Comparison of ENCODE assay signal across 8 cellular contexts in the genomic region with DNA sequence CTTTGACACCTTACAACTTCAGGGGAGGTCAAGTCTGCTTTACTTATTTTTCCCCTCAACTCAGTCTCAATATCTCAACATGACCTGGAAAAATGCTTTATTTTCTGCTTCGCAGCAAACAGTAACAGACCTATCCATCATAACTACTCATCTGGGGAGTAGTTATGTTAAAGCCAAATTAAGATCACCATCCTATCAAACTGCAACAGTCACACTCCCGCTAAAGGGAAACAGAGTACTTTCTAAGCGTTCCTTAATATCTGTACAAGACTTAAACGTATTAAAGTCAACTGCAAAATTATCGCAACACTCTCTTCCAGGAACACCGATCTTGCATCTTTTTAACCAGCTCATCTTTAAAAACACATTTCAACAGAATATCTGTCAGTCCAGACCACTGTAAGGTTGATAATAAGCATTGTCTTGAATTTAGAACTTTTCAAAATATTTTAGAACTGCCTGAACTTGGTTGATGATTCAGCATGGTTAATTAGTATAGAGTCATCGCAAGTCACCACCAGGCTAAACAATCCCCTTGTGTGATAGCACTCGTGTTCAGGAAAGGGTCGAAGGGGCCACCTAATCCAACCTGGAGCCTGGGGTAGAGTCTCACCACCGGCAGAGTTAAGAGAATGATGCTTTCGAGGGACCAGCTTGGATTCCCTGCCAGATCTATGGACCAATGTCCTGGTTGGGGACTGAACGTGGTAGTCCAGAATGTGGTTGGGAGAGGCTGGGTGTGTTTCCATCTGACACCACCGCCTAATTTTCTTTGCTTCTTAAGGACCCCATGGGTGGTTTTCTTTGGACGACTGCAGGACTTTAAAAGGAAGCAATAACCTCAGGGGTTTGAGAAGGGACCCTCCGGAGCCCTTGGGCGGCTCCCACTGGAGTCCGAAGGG. TPM values are rescaled to one million over a fixed set of nuclear protein-coding genes. Genes with fewer than 3 reads are reported as not detected.
A peak's percentile ranks its signal among the peaks of the same experiment; 100 is the strongest.
DNase-seq lines count a peak whose midpoint lies in the region; ATAC-seq and TF ChIP-seq lines count a peak whose summit lies in the region.

No MANE protein-coding gene starts in this region.

- H3K4me3 ChIP-seq in right atrium auricular region: peak overlapping the region; percentile 66 to 83
- peak overlapping the region; percentile 47 to 90 (median 81) for H3K4me3 ChIP-seq in sigmoid colon

- no peak for TF ChIP-seq POLR2A in sigmoid colon (IDR thresholded peaks at IDR 0.05)

- H3K9me3 ChIP-seq in right atrium auricular region: no peaks in the 10 kb centered on the region
- no peaks in the 10 kb centered on the region for H3K9me3 ChIP-seq in sigmoid colon

- peaks cover 21% of the 10 kb centered on the region for H3K36me3 Mint-ChIP-seq in activated T-helper 17 cell treated with anti-CD3 and anti-CD28 coated beads, Interleukin-2, amount 50 U/mL, for 72 hours (ENCODE audit: low read depth)

- WGBS in sigmoid colon, 2 donors: 3 to 5% methylated on average over 17 of the region's 17 CpGs

- no peak for TF ChIP-seq EP300 in sigmoid colon (IDR thresholded peaks at IDR 0.05)

- TF ChIP-seq CTCF in right atrium auricular region (IDR thresholded peaks at IDR 0.05): no peak
- TF ChIP-seq CTCF in sigmoid colon (IDR thresholded peaks at IDR 0.05): no peak

- intact Hi-C loops in sigmoid colon (cut with DNase I): loop anchor here (2.0 to 5.0 kb wide), 2 partner anchors 93 to 158 kb away; partner anchors contain the start of genes AHSA1, ALKBH1, SLIRP and VIPAS39

- peaks cover 24% of the 10 kb centered on the region for H3K4me1 Mint-ChIP-seq in activated T-helper 17 cell treated with anti-CD3 and anti-CD28 coated beads, Interleukin-2, amount 50 U/mL, for 72 hours

- H3K27ac Mint-ChIP-seq in activated T-helper 17 cell treated with anti-CD3 and anti-CD28 coated beads, Interleukin-2, amount 50 U/mL, for 72 hours: peak overlapping the region; percentile 91

- H3K4me3 Mint-ChIP-seq in activated T-helper 17 cell treated with anti-CD3 and anti-CD28 coated beads, Interleukin-2, amount 50 U/mL, for 72 hours: peak overlapping the region; percentile 98

- peak; percentile 78 for DNase-seq in ELR (ENCODE audit: low read depth)
- peak; percentile 52 to 54 for DNase-seq in Kasumi-1 (lab: John Stamatoyannopoulos, UW)
- DNase-seq in right atrium auricular region (ENCODE audit: low spot score): no peak
- no peak for DNase-seq in sigmoid colon
- no peak for DNase-seq in mucosa of gallbladder (ENCODE audit: low spot score)
- DNase-seq in globus pallidus (ENCODE audit: low spot score): no peak

- H3K27ac ChIP-seq in right atrium auricular region: peak overlapping the region; percentile 76 to 81
- peak overlapping the region; percentile 82 to 85 (median 84) for H3K27ac ChIP-seq in sigmoid colon

- no peaks in the 10 kb centered on the region for H3K27me3 Mint-ChIP-seq in activated T-helper 17 cell treated with anti-CD3 and anti-CD28 coated beads, Interleukin-2, amount 50 U/mL, for 72 hours

- H3K36me3 ChIP-seq in right atrium auricular region (no peaks in the 10 kb centered on the region), sigmoid colon (no peaks in the 10 kb centered on the region)

- H3K4me1 ChIP-seq in right atrium auricular region (peaks cover 0 to 15% of the 10 kb centered on the region in 2 donors), sigmoid colon (peaks cover 0 to 20% (median 12%) of the 10 kb centered on the region in 4 donors)

- peak; percentile 13 for ATAC-seq in activated T-helper 17 cell treated with anti-CD3 and anti-CD28 coated beads, Interleukin-2, amount 50 U/mL, for 72 hours (replicated peaks)
- ATAC-seq in GM18517 (IDR thresholded peaks at IDR 0.05; ENCODE audit: unreplicated experiment): no peak

- H3K27me3 ChIP-seq in right atrium auricular region (no peaks in the 10 kb centered on the region), sigmoid colon (no peaks in the 10 kb centered on the region)

- no peaks in the 10 kb centered on the region for H3K9me3 Mint-ChIP-seq in activated T-helper 17 cell treated with anti-CD3 and anti-CD28 coated beads, Interleukin-2, amount 50 U/mL, for 72 hours

RNA-seq across cellular contexts. Expression of gene SPTLC2, which starts 1.0 kb away (rescaled TPM):
- 10 to 100 TPM; 17.4 to 27.2 TPM for total RNA-seq in activated T-helper 17 cell treated with anti-CD3 and anti-CD28 coated beads, Interleukin-2, amount 50 U/mL, for 72 hours
- total RNA-seq in right atrium auricular region: 10 to 100 TPM; 11.3 to 14.0 TPM
- 10 to 100 TPM; 12.4 to 16.5 (median 15.5) TPM for total RNA-seq in sigmoid colon
- 10 to 100 TPM in 1 of 3 donors, 1 to 10 TPM in 2; 2.8 to 27.6 (median 3.0) TPM for polyA plus RNA-seq in sigmoid colon
- 44.2 TPM for total RNA-seq in mucosa of gallbladder

Comparison
In these comparisons a context has a peak if more than half of its experiments do, and no peak if none do; other contexts are left out.
1. DNase-seq: peak in ELR (single experiment) and Kasumi-1 (2 of 2); none in right atrium auricular region (single experiment), sigmoid colon (single experiment), mucosa of gallbladder (single experiment) and globus pallidus (single experiment).